In the genomic region with DNA sequence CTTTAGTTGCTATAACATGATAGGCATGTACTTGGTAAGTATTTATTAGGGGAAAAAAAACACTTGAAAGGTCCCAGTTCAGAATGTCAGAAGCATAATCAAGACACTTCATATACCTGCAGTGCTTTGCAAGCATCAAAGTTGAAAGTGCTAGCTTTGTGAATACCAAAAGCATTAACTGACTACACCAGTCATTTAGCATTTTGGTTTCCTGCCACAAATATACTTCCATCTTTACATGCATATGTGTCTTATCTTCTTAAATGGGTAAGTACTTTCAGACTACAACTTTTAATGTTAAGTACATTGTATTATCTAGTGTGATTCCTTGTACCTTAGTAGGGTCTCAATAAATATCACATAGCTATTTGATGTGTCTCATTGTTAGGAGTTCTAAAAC, we compare ENCODE assay signal across 31 cellular contexts.
"Had no signal": no experiment of that assay in that cellular context is flagged by ENCODE, and none has a peak within 500 bp of the region (broad histone marks: within the 10 kb centered on the region; RNA-seq: fewer than 3 reads in every experiment).

No MANE protein-coding gene starts in this region.

- H3K36me3 ChIP-seq: breast epithelium, neural progenitor cell, right atrium auricular region, thyroid gland, upper lobe of left lung, vagina had no signal

- H3K9me3 Mint-ChIP-seq: immature natural killer cell had no signal

- ATAC-seq: esophagus mucosa; left colon; stimulated activated naive B cell treated with anti-CD40 and anti-IgM and Interleukin-4, amounts not matched to agents 10 μg/mL and 1 μg/mL and 100 μg/mL, for 72 hours had no signal

- H3K4me1 ChIP-seq: breast epithelium, neural progenitor cell, upper lobe of left lung had no signal

- H3K27ac Mint-ChIP-seq: activated naive CD8-positive, alpha-beta T cell treated with anti-CD3 and anti-CD28 coated beads, Interleukin-2, amount 10 ng/mL, durations not matched to agents 7 days and 5 days; activated T-cell treated with anti-CD3 and anti-CD28 coated beads, Interleukin-2, amount 50 U/mL, for 24 hours; dendritic cell treated with granulocyte-macrophage colony-stimulating factor and Interleukin-4, amounts not matched to agents 40 ng/mL and 50 ng/mL, for 4 days; endodermal cell; neural progenitor cell; stimulated activated naive B cell treated with anti-CD40 and anti-IgM and Interleukin-4, amounts not matched to agents 10 μg/mL and 1 μg/mL and 100 μg/mL, for 72 hours had no signal

- H3K9me3 ChIP-seq: thyroid gland, vagina had no signal

- DNase-seq: activated CD4-positive, alpha-beta T cell treated with anti-CD3 and anti-CD28 coated beads, Interleukin-2, amount 50 U/mL, for 1 hour; activated CD4-positive, CD25-positive, alpha-beta regulatory T cell treated with anti-CD3 and anti-CD28 coated beads, Interleukin-2, amount 50 U/mL, for 72 hours; activated CD8-positive, alpha-beta memory T cell treated with anti-CD3 and anti-CD28 coated beads for 24 hours; activated CD8-positive, alpha-beta memory T cell treated with anti-CD3 and anti-CD28 coated beads, Interleukin-2, amount 50 U/mL, for 48 hours; activated gamma-delta T cell treated with Interleukin-2 at 50 U/mL for 16 hours; activated naive CD8-positive, alpha-beta T cell treated with anti-CD3 and anti-CD28 coated beads, Interleukin-2, amount 10 ng/mL, durations not matched to agents 7 days and 5 days; activated T-cell treated with anti-CD3 and anti-CD28 coated beads, Interleukin-2, amount 50 U/mL, for 24 hours; amygdala; central memory CD4-positive, alpha-beta T cell; endodermal cell; foreskin fibroblast; head of caudate nucleus; hippocampal formation; immature natural killer cell; left colon; mammary epithelial cell; occipital lobe; stimulated activated CD4-positive, alpha-beta T cell treated with anti-CD3 and anti-CD28 coated beads, Interleukin-1b, Interleukin-23, amount 100 ng/mL, for 48 hours; stimulated activated CD4-positive, alpha-beta T cell treated with anti-CD3 and anti-CD28 coated beads, Interleukin-4, amount 100 ng/mL, for 4 hours; stimulated activated CD8-positive, alpha-beta memory T cell treated with anti-CD3 and anti-CD28 coated beads, Interleukin-4, amount 100 ng/mL, for 48 hours; stimulated activated naive B cell treated with anti-CD40 and anti-IgM and Interleukin-4, amounts not matched to agents 10 μg/mL and 1 μg/mL and 100 μg/mL, for 72 hours; stomach; thyroid gland; upper lobe of left lung had no signal

- H3K27me3 ChIP-seq: breast epithelium, neural progenitor cell, right atrium auricular region, stomach, thyroid gland, upper lobe of left lung, vagina had no signal

- H3K4me1 Mint-ChIP-seq: endodermal cell, neural progenitor cell had no signal

- H3K4me3 Mint-ChIP-seq: activated naive CD8-positive, alpha-beta T cell treated with anti-CD3 and anti-CD28 coated beads, Interleukin-2, amount 10 ng/mL, durations not matched to agents 7 days and 5 days; dendritic cell treated with granulocyte-macrophage colony-stimulating factor and Interleukin-4, amounts not matched to agents 40 ng/mL and 50 ng/mL, for 4 days; endodermal cell; immature natural killer cell; neural progenitor cell; stimulated activated naive B cell treated with anti-CD40 and anti-IgM and Interleukin-4, amounts not matched to agents 10 μg/mL and 1 μg/mL and 100 μg/mL, for 72 hours had no signal

- H3K27ac ChIP-seq: breast epithelium, neural progenitor cell, right atrium auricular region, stomach, thyroid gland, upper lobe of left lung, vagina had no signal

- H3K27me3 Mint-ChIP-seq: activated naive CD8-positive, alpha-beta T cell treated with anti-CD3 and anti-CD28 coated beads, Interleukin-2, amount 10 ng/mL, durations not matched to agents 7 days and 5 days; activated T-cell treated with anti-CD3 and anti-CD28 coated beads, Interleukin-2, amount 50 U/mL, for 24 hours; dendritic cell treated with granulocyte-macrophage colony-stimulating factor and Interleukin-4, amounts not matched to agents 40 ng/mL and 50 ng/mL, for 4 days; stimulated activated naive B cell treated with anti-CD40 and anti-IgM and Interleukin-4, amounts not matched to agents 10 μg/mL and 1 μg/mL and 100 μg/mL, for 72 hours had no signal

- H3K4me3 ChIP-seq: breast epithelium, neural progenitor cell, right atrium auricular region, smooth muscle cell, stomach, thyroid gland, upper lobe of left lung, vagina had no signal
